ENCODE assay signal across 1 cellular context in the genomic region with DNA sequence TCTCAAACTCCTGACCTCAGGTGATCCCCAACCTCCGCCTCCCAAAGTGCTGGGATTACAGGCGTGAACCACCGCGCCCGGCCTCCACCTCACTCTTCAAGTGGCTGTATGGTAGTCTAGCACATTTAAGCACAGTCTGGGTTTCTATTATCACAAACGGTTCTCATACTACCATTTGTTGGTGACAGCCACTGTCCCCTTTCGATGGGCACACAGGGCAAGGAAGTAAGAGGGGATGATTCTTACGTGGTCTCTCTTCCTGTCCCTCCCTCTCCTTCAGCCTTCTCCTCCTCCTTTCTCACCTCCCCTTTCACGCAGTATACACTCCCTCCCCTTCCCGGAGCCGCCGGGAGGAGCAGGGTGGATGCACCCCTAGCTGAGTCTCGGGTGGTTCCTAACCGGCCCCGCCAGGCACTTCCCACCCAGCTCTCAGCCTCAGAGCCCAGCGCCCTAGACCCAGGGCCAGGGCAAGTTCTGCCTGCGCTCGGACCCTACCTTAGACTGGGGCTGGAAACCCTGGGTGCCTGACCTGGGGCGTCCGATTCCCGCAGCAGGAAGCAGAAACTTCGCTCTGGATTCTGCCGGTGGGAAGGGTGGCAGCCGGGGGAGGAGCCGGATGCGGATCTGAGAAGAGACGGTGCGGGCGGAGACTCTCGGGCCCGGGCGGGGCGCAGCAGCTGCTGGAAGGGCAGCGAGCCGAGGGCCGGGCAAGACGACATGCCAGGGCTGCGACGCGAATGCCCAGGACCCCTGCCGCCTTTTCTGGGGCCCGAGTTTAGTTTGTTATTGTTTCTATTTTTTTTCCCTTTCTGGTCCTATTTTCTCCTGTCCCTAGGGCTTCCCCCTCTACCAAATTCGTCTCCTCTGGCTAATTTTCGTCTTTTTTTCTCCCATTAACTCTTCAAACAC.
TF ChIP-seq lines count a peak whose summit lies in the region.

A gene (minus strand): TSS at position 626 of the 909 bp plus-strand sequence. CDS start 5,062 bp downstream, outside the sequence.

TF ChIP-seq in HepG2, 621 proteins besides CTCF, POLR2A, EP300 and RAD21 (continued from another document and continues in another):
- TF ChIP-seq, protein P1, sequence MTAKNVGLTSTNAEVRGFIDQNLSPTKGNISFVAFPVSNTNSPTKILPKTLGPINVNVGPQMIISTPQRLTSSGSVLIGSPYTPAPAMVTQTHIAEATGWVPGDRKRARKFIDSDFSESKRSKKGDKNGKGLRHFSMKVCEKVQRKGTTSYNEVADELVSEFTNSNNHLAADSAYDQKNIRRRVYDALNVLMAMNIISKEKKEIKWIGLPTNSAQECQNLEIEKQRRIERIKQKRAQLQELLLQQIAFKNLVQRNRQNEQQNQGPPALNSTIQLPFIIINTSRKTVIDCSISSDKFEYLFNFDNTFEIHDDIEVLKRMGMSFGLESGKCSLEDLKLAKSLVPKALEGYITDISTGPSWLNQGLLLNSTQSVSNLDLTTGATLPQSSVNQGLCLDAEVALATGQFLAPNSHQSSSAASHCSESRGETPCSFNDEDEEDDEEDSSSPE (CRISPR knock-in tag; IDR thresholded peaks at IDR 0.05), result 0 out of 2 replicates have a peak, but pooled peaks have one; percentile 35
- TF ChIP-seq CC2D1A (CRISPR knock-in tag; IDR thresholded peaks at IDR 0.05), result no peak
- no peak for TF ChIP-seq ZNF382 (CRISPR knock-in tag; IDR thresholded peaks at IDR 0.05; ENCODE audit: borderline replicate concordance)
- TF ChIP-seq RAD51 (IDR thresholded peaks at IDR 0.05; ENCODE audit: borderline replicate concordance), result no peak
- TF ChIP-seq CBX5 (CRISPR knock-in tag; IDR thresholded peaks at IDR 0.05; ENCODE audit: borderline replicate concordance), result no peak
- peak; percentile 69; the same call in 1 of the 2 replicates for TF ChIP-seq FOXJ3 (CRISPR knock-in tag; IDR thresholded peaks at IDR 0.05; ENCODE audit: borderline replicate concordance)
- TF ChIP-seq MTA1 (CRISPR knock-in tag; IDR thresholded peaks at IDR 0.05; ENCODE audit: borderline replicate concordance), result peak; percentile 87; the same call in 1 of the 2 replicates
- TF ChIP-seq ZNF841 (CRISPR knock-in tag; IDR thresholded peaks at IDR 0.05; ENCODE audit: borderline replicate concordance), result no peak
- TF ChIP-seq MBD4 (IDR thresholded peaks at IDR 0.05; ENCODE audit: borderline replicate concordance, low read length), result no peak
- no peak for TF ChIP-seq HDAC6 (IDR thresholded peaks at IDR 0.05; ENCODE audit: low read depth, low read length)
- TF ChIP-seq BORCS8-MEF2B (CRISPR knock-in tag; IDR thresholded peaks at IDR 0.05), result peak; percentile 70; the same call in 1 of the 2 replicates
- no peak for TF ChIP-seq ZFAT (CRISPR knock-in tag; conservative IDR thresholded peaks at IDR 0.05)
- TF ChIP-seq MYNN (CRISPR knock-in tag; IDR thresholded peaks at IDR 0.05; ENCODE audit: low read depth), result no peak
- TF ChIP-seq, protein P2, sequence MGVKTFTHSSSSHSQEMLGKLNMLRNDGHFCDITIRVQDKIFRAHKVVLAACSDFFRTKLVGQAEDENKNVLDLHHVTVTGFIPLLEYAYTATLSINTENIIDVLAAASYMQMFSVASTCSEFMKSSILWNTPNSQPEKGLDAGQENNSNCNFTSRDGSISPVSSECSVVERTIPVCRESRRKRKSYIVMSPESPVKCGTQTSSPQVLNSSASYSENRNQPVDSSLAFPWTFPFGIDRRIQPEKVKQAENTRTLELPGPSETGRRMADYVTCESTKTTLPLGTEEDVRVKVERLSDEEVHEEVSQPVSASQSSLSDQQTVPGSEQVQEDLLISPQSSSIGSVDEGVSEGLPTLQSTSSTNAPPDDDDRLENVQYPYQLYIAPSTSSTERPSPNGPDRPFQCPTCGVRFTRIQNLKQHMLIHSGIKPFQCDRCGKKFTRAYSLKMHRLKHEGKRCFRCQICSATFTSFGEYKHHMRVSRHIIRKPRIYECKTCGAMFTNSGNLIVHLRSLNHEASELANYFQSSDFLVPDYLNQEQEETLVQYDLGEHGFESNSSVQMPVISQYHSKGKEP (CRISPR knock-in tag; IDR thresholded peaks at IDR 0.05), result peak; percentile 27; the same call in 1 of the 2 replicates
- TF ChIP-seq HNRNPUL1 (IDR thresholded peaks at IDR 0.05; ENCODE audit: low read depth, low read length), result no peak
- 0 out of 2 replicates have a peak, but pooled peaks have one; percentile 84 for TF ChIP-seq ZFP90 (CRISPR knock-in tag; IDR thresholded peaks at IDR 0.05; ENCODE audit: borderline replicate concordance)
- peak; percentile 84 for TF ChIP-seq MEIS1 (CRISPR knock-in tag; IDR thresholded peaks at IDR 0.05; ENCODE audit: borderline replicate concordance)
- TF ChIP-seq HNRNPH1 (optimal IDR thresholded peaks at IDR 0.05; ENCODE audit: low read depth, low read length), result no peak
- TF ChIP-seq HOXD1 (CRISPR knock-in tag; IDR thresholded peaks at IDR 0.05), result peak; percentile 75; the same call in 1 of the 2 replicates
- TF ChIP-seq, protein P3, sequence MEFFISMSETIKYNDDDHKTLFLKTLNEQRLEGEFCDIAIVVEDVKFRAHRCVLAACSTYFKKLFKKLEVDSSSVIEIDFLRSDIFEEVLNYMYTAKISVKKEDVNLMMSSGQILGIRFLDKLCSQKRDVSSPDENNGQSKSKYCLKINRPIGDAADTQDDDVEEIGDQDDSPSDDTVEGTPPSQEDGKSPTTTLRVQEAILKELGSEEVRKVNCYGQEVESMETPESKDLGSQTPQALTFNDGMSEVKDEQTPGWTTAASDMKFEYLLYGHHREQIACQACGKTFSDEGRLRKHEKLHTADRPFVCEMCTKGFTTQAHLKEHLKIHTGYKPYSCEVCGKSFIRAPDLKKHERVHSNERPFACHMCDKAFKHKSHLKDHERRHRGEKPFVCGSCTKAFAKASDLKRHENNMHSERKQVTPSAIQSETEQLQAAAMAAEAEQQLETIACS (CRISPR knock-in tag; IDR thresholded peaks at IDR 0.05), result no peak
- TF ChIP-seq SYNCRIP (IDR thresholded peaks at IDR 0.05; ENCODE audit: insufficient read depth, low read depth, low read length), result no peak
- no peak for TF ChIP-seq EZH2 (conservative IDR thresholded peaks at IDR 0.05; ENCODE audit: low read depth, low read length)
- no peak for TF ChIP-seq KAT2B (IDR thresholded peaks at IDR 0.05; ENCODE audit: borderline replicate concordance, low read depth, low read length)
- TF ChIP-seq FOXA3 (CRISPR knock-in tag; IDR thresholded peaks at IDR 0.05), result peak; percentile 9; the same call in 1 of the 2 replicates
- peak; percentile 96 for TF ChIP-seq POLR2G (IDR thresholded peaks at IDR 0.05; ENCODE audit: low read depth, low read length)
- TF ChIP-seq GABPB1 (CRISPR knock-in tag; IDR thresholded peaks at IDR 0.05), result peak; percentile 89
- TF ChIP-seq, protein P4, sequence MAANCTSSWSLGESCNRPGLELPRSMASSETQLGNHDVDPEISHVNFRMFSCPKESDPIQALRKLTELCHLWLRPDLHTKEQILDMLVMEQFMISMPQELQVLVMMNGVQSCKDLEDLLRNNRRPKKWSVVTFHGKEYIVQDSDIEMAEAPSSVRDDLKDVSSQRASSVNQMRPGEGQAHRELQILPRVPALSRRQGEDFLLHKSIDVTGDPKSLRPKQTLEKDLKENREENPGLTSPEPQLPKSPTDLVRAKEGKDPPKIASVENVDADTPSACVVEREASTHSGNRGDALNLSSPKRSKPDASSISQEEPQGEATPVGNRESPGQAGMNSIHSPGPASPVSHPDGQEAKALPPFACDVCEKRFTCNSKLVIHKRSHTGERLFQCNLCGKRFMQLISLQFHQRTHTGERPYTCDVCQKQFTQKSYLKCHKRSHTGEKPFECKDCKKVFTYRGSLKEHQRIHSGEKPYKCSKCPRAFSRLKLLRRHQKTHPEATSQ (CRISPR knock-in tag; IDR thresholded peaks at IDR 0.05; ENCODE audit: borderline replicate concordance), result no peak
- no peak for TF ChIP-seq ZNF253 (CRISPR knock-in tag; IDR thresholded peaks at IDR 0.05; ENCODE audit: borderline replicate concordance)
- peak; percentile 56 for TF ChIP-seq YY1 (IDR thresholded peaks at IDR 0.05; ENCODE audit: insufficient read depth, insufficient replicate concordance, low read depth, low read length)
- no peak for TF ChIP-seq ZNF780A (CRISPR knock-in tag; IDR thresholded peaks at IDR 0.05)
- TF ChIP-seq, protein P5, sequence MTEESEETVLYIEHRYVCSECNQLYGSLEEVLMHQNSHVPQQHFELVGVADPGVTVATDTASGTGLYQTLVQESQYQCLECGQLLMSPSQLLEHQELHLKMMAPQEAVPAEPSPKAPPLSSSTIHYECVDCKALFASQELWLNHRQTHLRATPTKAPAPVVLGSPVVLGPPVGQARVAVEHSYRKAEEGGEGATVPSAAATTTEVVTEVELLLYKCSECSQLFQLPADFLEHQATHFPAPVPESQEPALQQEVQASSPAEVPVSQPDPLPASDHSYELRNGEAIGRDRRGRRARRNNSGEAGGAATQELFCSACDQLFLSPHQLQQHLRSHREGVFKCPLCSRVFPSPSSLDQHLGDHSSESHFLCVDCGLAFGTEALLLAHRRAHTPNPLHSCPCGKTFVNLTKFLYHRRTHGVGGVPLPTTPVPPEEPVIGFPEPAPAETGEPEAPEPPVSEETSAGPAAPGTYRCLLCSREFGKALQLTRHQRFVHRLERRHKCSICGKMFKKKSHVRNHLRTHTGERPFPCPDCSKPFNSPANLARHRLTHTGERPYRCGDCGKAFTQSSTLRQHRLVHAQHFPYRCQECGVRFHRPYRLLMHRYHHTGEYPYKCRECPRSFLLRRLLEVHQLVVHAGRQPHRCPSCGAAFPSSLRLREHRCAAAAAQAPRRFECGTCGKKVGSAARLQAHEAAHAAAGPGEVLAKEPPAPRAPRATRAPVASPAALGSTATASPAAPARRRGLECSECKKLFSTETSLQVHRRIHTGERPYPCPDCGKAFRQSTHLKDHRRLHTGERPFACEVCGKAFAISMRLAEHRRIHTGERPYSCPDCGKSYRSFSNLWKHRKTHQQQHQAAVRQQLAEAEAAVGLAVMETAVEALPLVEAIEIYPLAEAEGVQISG (CRISPR knock-in tag; IDR thresholded peaks at IDR 0.05), result peak; percentile 79
- TF ChIP-seq STAT5B (CRISPR knock-in tag; IDR thresholded peaks at IDR 0.05), result no peak
- TF ChIP-seq, protein P6, sequence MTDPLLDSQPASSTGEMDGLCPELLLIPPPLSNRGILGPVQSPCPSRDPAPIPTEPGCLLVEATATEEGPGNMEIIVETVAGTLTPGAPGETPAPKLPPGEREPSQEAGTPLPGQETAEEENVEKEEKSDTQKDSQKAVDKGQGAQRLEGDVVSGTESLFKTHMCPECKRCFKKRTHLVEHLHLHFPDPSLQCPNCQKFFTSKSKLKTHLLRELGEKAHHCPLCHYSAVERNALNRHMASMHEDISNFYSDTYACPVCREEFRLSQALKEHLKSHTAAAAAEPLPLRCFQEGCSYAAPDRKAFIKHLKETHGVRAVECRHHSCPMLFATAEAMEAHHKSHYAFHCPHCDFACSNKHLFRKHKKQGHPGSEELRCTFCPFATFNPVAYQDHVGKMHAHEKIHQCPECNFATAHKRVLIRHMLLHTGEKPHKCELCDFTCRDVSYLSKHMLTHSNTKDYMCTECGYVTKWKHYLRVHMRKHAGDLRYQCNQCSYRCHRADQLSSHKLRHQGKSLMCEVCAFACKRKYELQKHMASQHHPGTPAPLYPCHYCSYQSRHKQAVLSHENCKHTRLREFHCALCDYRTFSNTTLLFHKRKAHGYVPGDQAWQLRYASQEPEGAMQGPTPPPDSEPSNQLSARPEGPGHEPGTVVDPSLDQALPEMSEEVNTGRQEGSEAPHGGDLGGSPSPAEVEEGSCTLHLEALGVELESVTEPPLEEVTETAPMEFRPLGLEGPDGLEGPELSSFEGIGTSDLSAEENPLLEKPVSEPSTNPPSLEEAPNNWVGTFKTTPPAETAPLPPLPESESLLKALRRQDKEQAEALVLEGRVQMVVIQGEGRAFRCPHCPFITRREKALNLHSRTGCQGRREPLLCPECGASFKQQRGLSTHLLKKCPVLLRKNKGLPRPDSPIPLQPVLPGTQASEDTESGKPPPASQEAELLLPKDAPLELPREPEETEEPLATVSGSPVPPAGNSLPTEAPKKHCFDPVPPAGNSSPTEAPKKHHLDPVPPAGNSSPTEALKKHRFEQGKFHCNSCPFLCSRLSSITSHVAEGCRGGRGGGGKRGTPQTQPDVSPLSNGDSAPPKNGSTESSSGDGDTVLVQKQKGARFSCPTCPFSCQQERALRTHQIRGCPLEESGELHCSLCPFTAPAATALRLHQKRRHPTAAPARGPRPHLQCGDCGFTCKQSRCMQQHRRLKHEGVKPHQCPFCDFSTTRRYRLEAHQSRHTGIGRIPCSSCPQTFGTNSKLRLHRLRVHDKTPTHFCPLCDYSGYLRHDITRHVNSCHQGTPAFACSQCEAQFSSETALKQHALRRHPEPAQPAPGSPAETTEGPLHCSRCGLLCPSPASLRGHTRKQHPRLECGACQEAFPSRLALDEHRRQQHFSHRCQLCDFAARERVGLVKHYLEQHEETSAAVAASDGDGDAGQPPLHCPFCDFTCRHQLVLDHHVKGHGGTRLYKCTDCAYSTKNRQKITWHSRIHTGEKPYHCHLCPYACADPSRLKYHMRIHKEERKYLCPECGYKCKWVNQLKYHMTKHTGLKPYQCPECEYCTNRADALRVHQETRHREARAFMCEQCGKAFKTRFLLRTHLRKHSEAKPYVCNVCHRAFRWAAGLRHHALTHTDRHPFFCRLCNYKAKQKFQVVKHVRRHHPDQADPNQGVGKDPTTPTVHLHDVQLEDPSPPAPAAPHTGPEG (CRISPR knock-in tag; IDR thresholded peaks at IDR 0.05), result peak; percentile 99
- TF ChIP-seq ZC3H4 (CRISPR knock-in tag; IDR thresholded peaks at IDR 0.05; ENCODE audit: borderline replicate concordance), result no peak
- TF ChIP-seq, protein P7, sequence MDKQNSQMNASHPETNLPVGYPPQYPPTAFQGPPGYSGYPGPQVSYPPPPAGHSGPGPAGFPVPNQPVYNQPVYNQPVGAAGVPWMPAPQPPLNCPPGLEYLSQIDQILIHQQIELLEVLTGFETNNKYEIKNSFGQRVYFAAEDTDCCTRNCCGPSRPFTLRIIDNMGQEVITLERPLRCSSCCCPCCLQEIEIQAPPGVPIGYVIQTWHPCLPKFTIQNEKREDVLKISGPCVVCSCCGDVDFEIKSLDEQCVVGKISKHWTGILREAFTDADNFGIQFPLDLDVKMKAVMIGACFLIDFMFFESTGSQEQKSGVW (CRISPR knock-in tag; IDR thresholded peaks at IDR 0.05; ENCODE audit: borderline replicate concordance), result no peak
- peak; percentile 40 for TF ChIP-seq IKZF4 (CRISPR knock-in tag; IDR thresholded peaks at IDR 0.05; ENCODE audit: borderline replicate concordance, low read depth, not compliant biosample characterization)
- TF ChIP-seq, protein P8, sequence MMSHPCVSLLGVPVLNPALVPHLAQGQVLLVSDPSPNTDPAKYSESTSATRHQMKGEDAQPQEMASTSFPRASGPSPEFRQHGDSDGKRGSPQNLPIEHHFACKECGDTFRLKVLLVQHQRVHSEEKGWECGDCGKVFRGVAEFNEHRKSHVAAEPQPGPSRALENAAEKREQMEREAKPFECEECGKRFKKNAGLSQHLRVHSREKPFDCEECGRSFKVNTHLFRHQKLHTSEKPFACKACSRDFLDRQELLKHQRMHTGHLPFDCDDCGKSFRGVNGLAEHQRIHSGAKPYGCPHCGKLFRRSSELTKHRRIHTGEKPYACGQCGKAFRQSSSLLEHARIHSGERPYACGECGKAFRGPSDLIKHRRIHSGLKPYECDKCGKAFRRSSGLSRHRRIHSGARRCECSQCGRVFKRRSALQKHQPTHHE (CRISPR knock-in tag; IDR thresholded peaks at IDR 0.05; ENCODE audit: borderline replicate concordance), result peak; percentile 82; the same call in 1 of the 2 replicates
- TF ChIP-seq JUN (CRISPR knock-in tag; IDR thresholded peaks at IDR 0.05), result no peak; the same call in 1 of the 2 replicates
- TF ChIP-seq ZNF891 (CRISPR knock-in tag; IDR thresholded peaks at IDR 0.05), result peak; percentile 92
